Comparison of ENCODE assay signal across 8 cellular contexts in the genomic region with DNA sequence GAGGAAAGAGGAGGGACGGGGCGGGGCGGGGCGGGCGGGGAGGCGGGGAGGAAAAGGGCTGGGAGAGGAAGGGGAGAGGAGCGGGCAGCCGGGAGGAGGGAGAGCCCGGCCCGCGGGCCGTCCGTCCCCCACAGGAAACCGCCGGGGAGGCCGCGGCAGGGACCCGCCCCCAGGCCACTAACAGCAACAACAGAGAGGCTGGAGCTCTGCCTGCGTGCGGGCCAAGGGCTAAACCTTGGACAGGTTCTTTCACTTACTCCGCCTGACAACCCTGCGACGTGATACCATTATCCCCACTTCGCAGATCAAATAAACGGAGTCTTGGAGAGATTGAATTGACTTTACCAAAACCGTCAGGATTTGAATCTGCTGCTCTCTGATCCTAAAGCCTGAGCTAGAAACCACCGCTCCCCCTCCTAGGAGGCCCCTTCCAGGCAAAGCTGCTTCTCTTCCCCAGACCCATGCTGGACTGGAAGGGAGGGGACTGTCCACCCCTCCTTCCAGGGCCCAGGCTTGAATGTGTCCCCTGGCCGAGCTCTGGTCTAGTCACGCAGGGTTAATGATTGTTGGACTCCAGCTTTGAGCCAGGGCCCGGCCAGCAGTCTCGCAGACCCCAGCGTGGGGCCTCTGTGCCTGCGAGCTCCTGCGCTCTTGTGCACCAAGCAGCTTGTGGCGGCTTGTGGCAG. TPM values are rescaled to one million over a fixed set of nuclear protein-coding genes. Genes with fewer than 3 reads are reported as not detected.
DNase-seq lines count a peak whose midpoint lies in the region; TF ChIP-seq lines count a peak whose summit lies in the region.

A gene with protein sequence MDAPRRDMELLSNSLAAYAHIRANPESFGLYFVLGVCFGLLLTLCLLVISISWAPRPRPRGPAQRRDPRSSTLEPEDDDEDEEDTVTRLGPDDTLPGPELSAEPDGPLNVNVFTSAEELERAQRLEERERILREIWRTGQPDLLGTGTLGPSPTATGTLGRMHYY (minus strand): TSS at position 10 of the 686 bp plus-strand sequence. CDS start 608 bp downstream, outside the sequence.

- H3K4me3 ChIP-seq in kidney epithelial cell (ENCODE audit: low read depth, low read length), result peak within 1 kb of the TSS; percentile 72

- DNase-seq in DMS 273 (lab: John Stamatoyannopoulos, UW; ENCODE audit: unreplicated experiment) (peak; percentile 69), DMS 273 treated with DMSO at 0.1 percent for 48 hours (lab: John Stamatoyannopoulos, UW) (no peak), HT-29 (ENCODE audit: low spot score) (peak; percentile 38), T-helper 2 cell (peak in 4 of 5 experiments; percentile 26 to 60 (median 35)), chondrocyte (ENCODE audit: low spot score) (no peak), kidney epithelial cell (ENCODE audit: low read depth) (no peak)
- DNase-seq in stimulated activated CD4-positive, alpha-beta T cell treated with anti-CD3 and anti-CD28 coated beads, Interleukin-4, amount 100 ng/mL, for 24 hours, result peak; percentile 33
- no peak for DNase-seq in effector CD8-positive, alpha-beta T cell (lab: John Stamatoyannopoulos, UW)

- no peaks in the 10 kb centered on the region for H3K9me3 Mint-ChIP-seq in chondrocyte (ENCODE audit: low read depth)

- H3K27me3 Mint-ChIP-seq in chondrocyte (ENCODE audit: low read depth), result no peaks in the 10 kb centered on the region

- peak within 1 kb of the TSS; percentile 91 for H3K27ac Mint-ChIP-seq in chondrocyte (ENCODE audit: unreplicated experiment)

- H3K4me1 Mint-ChIP-seq in chondrocyte (ENCODE audit: low read depth), result peaks cover 47% of the 10 kb centered on the region

- H3K36me3 Mint-ChIP-seq in chondrocyte (ENCODE audit: low read depth), result peaks cover 2% of the 10 kb centered on the region

- TF ChIP-seq CTCF in chondrocyte (IDR thresholded peaks at IDR 0.05) (no peak), kidney epithelial cell (IDR thresholded peaks at IDR 0.05; ENCODE audit: insufficient read depth, low read length, poor library complexity, severe bottlenecking) (no peak)

- no peaks in the 10 kb centered on the region for H3K27me3 ChIP-seq in kidney epithelial cell (ENCODE audit: control insufficient read depth, insufficient read depth, low read length)

- H3K4me3 Mint-ChIP-seq in chondrocyte (ENCODE audit: unreplicated experiment), result peak within 1 kb of the TSS; percentile 77

- no peaks in the 10 kb centered on the region for H3K36me3 ChIP-seq in kidney epithelial cell (ENCODE audit: control insufficient read depth, insufficient read depth, low read length)

RNA-seq across cellular contexts. Expression of the gene that starts here (rescaled TPM):
- total RNA-seq in HT-29 (2014; rRNA removed; shearing (Covaris generic)), result 25.0 and 32.9 TPM in 2 replicates
- total RNA-seq in chondrocyte (55.7 to 88.4 TPM (median 85.2 TPM) in 3 replicates), kidney epithelial cell (138 and 139 TPM in 2 replicates)

Comparison
In these comparisons a context has a peak if more than half of its experiments do, and no peak if none do; other contexts are left out.
1. DNase-seq: peak in DMS 273 (single experiment), HT-29 (single experiment), T-helper 2 cell (4 of 5) and stimulated activated CD4-positive, alpha-beta T cell treated with anti-CD3 and anti-CD28 coated beads, Interleukin-4, amount 100 ng/mL, for 24 hours (single experiment); none in DMS 273 treated with DMSO at 0.1 percent for 48 hours (single experiment), chondrocyte (single experiment), kidney epithelial cell (single experiment) and effector CD8-positive, alpha-beta T cell (single experiment).